8 cellular contexts compared by ENCODE assay signal in the genomic region with DNA sequence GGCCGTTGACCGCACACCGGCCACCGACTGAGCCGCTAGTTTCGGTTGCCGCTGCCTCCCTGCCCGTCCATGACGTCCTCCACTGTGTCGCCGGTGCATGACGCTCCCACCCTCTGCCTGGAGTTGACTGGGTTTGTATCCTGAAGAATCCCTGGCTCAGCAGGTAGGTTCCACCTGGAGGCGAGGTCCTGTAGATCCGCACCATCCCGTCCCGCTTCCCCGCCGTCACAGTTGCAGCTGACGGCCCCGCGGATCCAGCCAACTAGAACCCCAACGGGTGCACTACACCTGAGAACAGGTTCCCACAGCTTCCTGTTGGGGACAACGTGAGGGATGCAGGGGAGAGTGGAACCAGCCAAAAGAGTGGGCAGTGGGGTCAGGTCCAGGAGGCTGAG. TPM values are rescaled to one million over a fixed set of nuclear protein-coding genes. Genes with fewer than 3 reads are reported as not detected.
DNase-seq lines count a peak whose midpoint lies in the region; ATAC-seq, FAIRE-seq and TF ChIP-seq lines count a peak whose summit lies in the region.

No MANE protein-coding gene starts in this region.

- BruUV-seq in Panc1 (replicated peaks; lab: Mats Ljungman, UMichigan): no TSS peak

- H3K36me3 ChIP-seq in GM23248 (ENCODE audit: low read depth): no peaks in the 10 kb centered on the region
- H3K36me3 ChIP-seq in Panc1 (ENCODE audit: control insufficient read depth, insufficient read depth, low read length): peaks cover 6% of the 10 kb centered on the region
- peaks cover 0 to 7% (median 0%) of the 10 kb centered on the region in 3 donors for H3K36me3 ChIP-seq in pancreas

- peaks cover 21% of the 10 kb centered on the region for H3K4me1 ChIP-seq in GM23248 (ENCODE audit: insufficient read depth)
- peaks cover 42% of the 10 kb centered on the region for H3K4me1 ChIP-seq in Panc1 (ENCODE audit: control insufficient read depth, insufficient read depth, low read length)
- peaks cover 0 to 28% (median 28%) of the 10 kb centered on the region in 3 donors for H3K4me1 ChIP-seq in pancreas

- H3K9me3 Mint-ChIP-seq in CD14-positive monocyte: no peaks in the 10 kb centered on the region

- in situ Hi-C loops in GM23248 (cut with MboI): no loop called here
- in situ Hi-C loops in Panc1 (cut with HindIII; ENCODE audit: low pct_unique_long_range_greater_than_20kb, low sequenced_read_pairs): no loop called here

- H3K27me3 ChIP-seq in GM23248 (replicated peaks; ENCODE audit: insufficient read depth): no peaks in the 10 kb centered on the region
- no peaks in the 10 kb centered on the region for H3K27me3 ChIP-seq in Panc1 (ENCODE audit: control insufficient read depth, insufficient read depth, low read length)
- no peaks in the 10 kb centered on the region for H3K27me3 ChIP-seq in pancreas

- H2AFZ ChIP-seq in GM23248: peak overlapping the region; percentile 72

- H3K27ac ChIP-seq in GM23248 (peak overlapping the region; percentile 92), Panc1 (ENCODE audit: low read length) (peak overlapping the region; percentile 89), pancreas (peak overlapping the region; percentile 100)

- H3F3A ChIP-seq in GM23248 (ENCODE audit: insufficient read depth): peaks cover 37% of the 10 kb centered on the region

- H3K27ac Mint-ChIP-seq in CD14-positive monocyte: peak overlapping the region; percentile 95 to 99 (median 97)

- peaks cover 14 to 35% of the 10 kb centered on the region in 2 donors for H3K36me3 Mint-ChIP-seq in CD14-positive monocyte

- peaks cover 60% of the 10 kb centered on the region for H3K4me1 Mint-ChIP-seq in CD14-positive monocyte

- H3K4me3 Mint-ChIP-seq in CD14-positive monocyte: peak overlapping the region; percentile 97 to 98

- peak; percentile 39 for ATAC-seq in Panc1
- peak; percentile 0 to 8 (median 1) for ATAC-seq in pancreas
- no peak for ATAC-seq in HG03442 (IDR thresholded peaks at IDR 0.05; ENCODE audit: unreplicated experiment)

- H3K9me3 ChIP-seq in GM23248 (ENCODE audit: low read depth): no peaks in the 10 kb centered on the region
- H3K9me3 ChIP-seq in Panc1 (ENCODE audit: control insufficient read depth, insufficient read depth, low read depth, low read length): no peaks in the 10 kb centered on the region
- H3K9me3 ChIP-seq in pancreas: no peaks in the 10 kb centered on the region

- no peaks in the 10 kb centered on the region for H3K9me2 ChIP-seq in GM23248 (ENCODE audit: insufficient read depth)

- POLR2A ChIA-PET in Panc1 (lab: Charles Lee): no interaction called here
- POLR2A ChIA-PET in GM10248 (lab: Yijun Ruan, JAX): interaction anchor here (1.0 kb wide), 1 partner anchor 20 kb away, joined by 9 read pairs; no protein-coding TSS in a partner anchor

- 19% methylated on average over 17 to 23 of the region's 23 CpGs for WGBS in GM23248 (ENCODE audit: low coverage in 1 of 2, low lambda C conversion rate in 2 of 2, missing lambda C conversion rate in 2 of 2), 2 experiments
- WGBS in pancreas, 2 donors: 1 to 4% methylated on average over 23 of the region's 23 CpGs

- no peak for FAIRE-seq in pancreas (lab: Jason Lieb, UNC)
- no peak for FAIRE-seq in H54 (lab: Jason Lieb, UNC)

- peaks cover 74% of the 10 kb centered on the region for H3K79me2 ChIP-seq in GM23248 (ENCODE audit: insufficient read depth)

- intact Hi-C loops in CD14-positive monocyte (cut with micrococcal nuclease): loop anchor here (1.0 to 10.0 kb wide), 5 partner anchors 8 to 552 kb away; a partner anchor contains a TSS
- intact Hi-C loops in Panc1 (cut with micrococcal nuclease; ENCODE audit: unreplicated experiment): no loop called here
- intact Hi-C loops in pancreas (cut with DNase I): no loop called here

- peak overlapping the region; percentile 94 for H3K9ac ChIP-seq in GM23248

- TF ChIP-seq POLR2A in erythroblast (IDR thresholded peaks at IDR 0.05; ENCODE audit: low read length): peak; percentile 59
- no peak for TF ChIP-seq POLR2A in H54 (IDR thresholded peaks at IDR 0.05; ENCODE audit: low read depth, low read length)

- peak overlapping the region; percentile 97 for H3K4me3 ChIP-seq in GM23248
- peak overlapping the region; percentile 58 to 79 for H3K4me3 ChIP-seq in Panc1 (ENCODE audit: low read depth in 2 of 2, low read length in 2 of 2)
- H3K4me3 ChIP-seq in pancreas: peak overlapping the region; percentile 61 to 95 (median 79)

- H3K27me3 Mint-ChIP-seq in CD14-positive monocyte (ENCODE audit: low read depth in 3 of 3): no peaks in the 10 kb centered on the region

- H4K20me1 ChIP-seq in GM23248 (ENCODE audit: insufficient read depth): 0 out of 2 replicates have a peak, but pooled peaks cover 5% of the 10 kb centered on the region

- CTCF ChIA-PET in Panc1 (lab: Charles Lee): no interaction called here
- CTCF ChIA-PET in GM10248 (lab: Yijun Ruan, JAX): interaction anchor here (1.4 to 9.6 kb wide), 5 partner anchors 10 to 33 kb away, joined by 3 to 149 read pairs (median 6); no protein-coding TSS in a partner anchor

- TF ChIP-seq CTCF in CD14-positive monocyte (IDR thresholded peaks at IDR 0.05) (no peak), Panc1 (IDR thresholded peaks at IDR 0.05) (no peak), pancreas (IDR thresholded peaks at IDR 0.05) (no peak), GM10248 (IDR thresholded peaks at IDR 0.05; ENCODE audit: control extremely low read depth, extremely low read depth, low read depth, missing control alignments) (no peak)

- DNase-seq in CD14-positive monocyte (ENCODE audit: low spot score) (no peak), GM23248 (no peak), Panc1 (ENCODE audit: low read depth, low spot score) (no peak), erythroblast (lab: John Stamatoyannopoulos, UW) (no peak), pancreas (no peak), GM10248 (ENCODE audit: extremely low spot score) (no peak), H54 (ENCODE audit: insufficient read length, low spot score) (no peak)

- peak overlapping the region; percentile 85 for H3K4me2 ChIP-seq in GM23248 (ENCODE audit: unreplicated experiment)

RNA-seq across cellular contexts. Expression of a gene that starts 0.9 kb away (rescaled TPM):
- 10 to 100 TPM; 59.1 to 63.7 TPM for polyA plus RNA-seq in CD14-positive monocyte
- 72.7 and 74.4 TPM in 2 replicates for total RNA-seq in GM23248 (2014; rRNA removed; shearing (Covaris generic))
- polyA plus RNA-seq in GM23248 (2016; fragmentation: Nextera tagmentation; extraction: Ambion mirVana): 85.6 and 85.8 TPM in 2 replicates
- 73.4 TPM for total RNA-seq in Panc1 (2021; ENCODE audit: unreplicated experiment)
- 81.0 TPM for polyA plus RNA-seq in Panc1 (2012; ENCODE audit: insufficient read length)
- 10 to 100 TPM in 4 of 6 donors, 1 to 10 TPM in 2; 8.7 to 15.8 (median 10.9) TPM for total RNA-seq in pancreas
- polyA plus RNA-seq in pancreas: 10 to 100 TPM; 10.1 to 20.2 TPM

RNA-seq across cellular contexts. Expression of a gene that starts 8.1 kb away (rescaled TPM):
- polyA plus RNA-seq in CD14-positive monocyte (10 to 100 TPM; 22.4 to 24.1 TPM), GM23248 (2016; fragmentation: Nextera tagmentation; extraction: Ambion mirVana) (32.6 and 35.7 TPM in 2 replicates), pancreas (10 to 100 TPM; 25.9 to 32.7 TPM)
- total RNA-seq in GM23248 (2014; rRNA removed; shearing (Covaris generic)): 55.4 and 80.2 TPM in 2 replicates
- total RNA-seq in Panc1 (2021; ENCODE audit: unreplicated experiment) (32.6 TPM), pancreas (10 to 100 TPM; 17.2 to 27.1 (median 18.9) TPM)
- 37.6 TPM for polyA plus RNA-seq in Panc1 (2012; ENCODE audit: insufficient read length)

RNA-seq across cellular contexts. Expression of a gene that starts 8.3 kb away (rescaled TPM):
- polyA plus RNA-seq in CD14-positive monocyte (10 to 100 TPM; 43.7 to 56.6 TPM), GM23248 (2016; fragmentation: Nextera tagmentation; extraction: Ambion mirVana) (18.2 and 21.1 TPM in 2 replicates), pancreas (1 to 10 TPM; 4.0 to 4.8 TPM)
- 3.8 and 9.7 TPM in 2 replicates for total RNA-seq in GM23248 (2014; rRNA removed; shearing (Covaris generic))
- total RNA-seq in Panc1 (2021; ENCODE audit: unreplicated experiment) (106 TPM), pancreas (1 to 10 TPM in 5 of 6 donors, under 1 TPM in 1; 0.97 to 4.4 (median 2.4) TPM)
- 82.2 TPM for polyA plus RNA-seq in Panc1 (2012; ENCODE audit: insufficient read length)

RNA-seq across cellular contexts. Expression of a gene that starts 28.9 kb away (rescaled TPM):
- polyA plus RNA-seq in CD14-positive monocyte (under 1 TPM; 0.40 to 0.82 TPM), GM23248 (2016; fragmentation: Nextera tagmentation; extraction: Ambion mirVana) (1.4 and 2.8 TPM in 2 replicates), pancreas (1 to 10 TPM; 2.4 to 2.7 TPM)
- total RNA-seq in GM23248 (2014; rRNA removed; shearing (Covaris generic)): 3.8 and 15.3 TPM in 2 replicates
- total RNA-seq in Panc1 (2021; ENCODE audit: unreplicated experiment) (7.0 TPM), pancreas (1 to 10 TPM in 4 of 6 donors, under 1 TPM in 2; 0.60 to 1.4 (median 1.2) TPM)
- polyA plus RNA-seq in Panc1 (2012; ENCODE audit: insufficient read length): 4.6 TPM

Comparison
In these comparisons a context has a peak if more than half of its experiments do, and no peak if none do; other contexts are left out.
1. intact Hi-C loops: an anchor here in CD14-positive monocyte (1.0 to 10.0 kb wide); none called in Panc1 and pancreas.